2 cellular contexts compared by ENCODE assay signal in genomic region chr16:28749997-28750465, GRCh38.
TF ChIP-seq lines count a peak whose summit lies in the region.

No MANE protein-coding gene starts in this region.

TF ChIP-seq in K562, 482 proteins besides CTCF, POLR2A, EP300 and RAD21:
- peak in 1 of 2 experiments; percentile 16 for TF ChIP-seq E2F6 (IDR thresholded peaks at IDR 0.05; ENCODE audit: borderline replicate concordance in 1 of 2, extremely low read depth in 1 of 2, insufficient read depth in 1 of 2, insufficient read length in 1 of 2, low read depth in 1 of 2, low read length in 1 of 2, poor library complexity in 1 of 2, severe bottlenecking in 1 of 2)

TF ChIP-seq in HepG2, 621 proteins besides CTCF, POLR2A, EP300 and RAD21:
- 0 out of 2 replicates have a peak, but pooled peaks have one; percentile 30 for TF ChIP-seq ZFY (CRISPR knock-in tag; IDR thresholded peaks at IDR 0.05)
- peak; percentile 18; the same call in 1 of the 2 replicates for TF ChIP-seq HOXA3 (CRISPR knock-in tag; IDR thresholded peaks at IDR 0.05)
- TF ChIP-seq FOSL2 (CRISPR knock-in tag; IDR thresholded peaks at IDR 0.05) = 0 out of 2 replicates have a peak, but pooled peaks have one; percentile 6
- TF ChIP-seq KDM2A (CRISPR knock-in tag; IDR thresholded peaks at IDR 0.05; ENCODE audit: borderline replicate concordance, low read depth) = 0 out of 2 replicates have a peak, but pooled peaks have one; percentile 40
- 0 out of 2 replicates have a peak, but pooled peaks have one; percentile 35 for TF ChIP-seq ZNF205 (CRISPR knock-in tag; IDR thresholded peaks at IDR 0.05)
